ENCODE assay signal across 1 cellular context in the genomic region with DNA sequence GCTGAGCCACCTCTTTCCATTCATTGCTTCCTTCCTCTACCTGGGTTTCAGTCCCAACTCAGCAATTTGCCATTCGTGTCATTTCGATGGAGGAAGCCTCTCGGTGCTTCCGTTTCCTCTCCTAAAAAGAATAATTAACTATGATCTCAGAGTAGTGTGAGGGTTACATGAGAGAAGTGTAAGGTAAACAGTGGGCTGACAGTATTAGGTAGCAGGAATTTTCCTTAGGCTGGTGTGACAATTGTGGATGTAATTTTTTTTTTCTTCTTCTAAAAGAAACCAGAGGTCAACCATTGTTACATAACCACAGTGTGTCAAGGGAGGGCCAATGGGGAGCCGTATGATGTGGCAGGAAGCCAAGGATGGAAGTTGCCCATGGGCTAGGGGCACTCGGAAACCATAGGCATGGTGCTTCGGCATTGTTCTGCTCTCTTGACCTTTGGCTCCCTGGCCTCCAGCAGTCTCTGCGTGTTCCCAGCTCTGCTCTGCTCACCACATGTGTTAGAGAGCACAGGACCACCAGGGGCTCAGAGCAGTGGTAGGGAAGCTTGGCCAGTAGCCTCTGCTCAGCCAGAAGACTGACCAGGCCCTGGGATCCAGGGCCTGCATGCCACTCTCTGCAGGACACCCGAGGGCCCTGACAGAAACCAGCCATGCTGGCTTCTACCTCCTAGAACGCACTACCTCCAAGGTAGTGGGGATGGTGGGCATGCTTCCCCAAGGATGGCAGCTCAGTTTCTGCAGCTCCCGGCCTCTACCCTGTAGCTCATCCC.
A peak's percentile ranks its signal among the peaks of the same experiment; 100 is the strongest.
TF ChIP-seq lines count a peak whose summit lies in the region.

No MANE protein-coding gene starts in this region.

TF ChIP-seq in K562, 482 proteins besides CTCF, POLR2A, EP300 and RAD21:
- TF ChIP-seq, protein P1, sequence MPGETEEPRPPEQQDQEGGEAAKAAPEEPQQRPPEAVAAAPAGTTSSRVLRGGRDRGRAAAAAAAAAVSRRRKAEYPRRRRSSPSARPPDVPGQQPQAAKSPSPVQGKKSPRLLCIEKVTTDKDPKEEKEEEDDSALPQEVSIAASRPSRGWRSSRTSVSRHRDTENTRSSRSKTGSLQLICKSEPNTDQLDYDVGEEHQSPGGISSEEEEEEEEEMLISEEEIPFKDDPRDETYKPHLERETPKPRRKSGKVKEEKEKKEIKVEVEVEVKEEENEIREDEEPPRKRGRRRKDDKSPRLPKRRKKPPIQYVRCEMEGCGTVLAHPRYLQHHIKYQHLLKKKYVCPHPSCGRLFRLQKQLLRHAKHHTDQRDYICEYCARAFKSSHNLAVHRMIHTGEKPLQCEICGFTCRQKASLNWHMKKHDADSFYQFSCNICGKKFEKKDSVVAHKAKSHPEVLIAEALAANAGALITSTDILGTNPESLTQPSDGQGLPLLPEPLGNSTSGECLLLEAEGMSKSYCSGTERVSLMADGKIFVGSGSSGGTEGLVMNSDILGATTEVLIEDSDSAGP (CRISPR knock-in tag; IDR thresholded peaks at IDR 0.05): no peak
- TF ChIP-seq NFIC (IDR thresholded peaks at IDR 0.05): peak; percentile 30; the same call in 1 of the 2 replicates
